16 cellular contexts compared by ENCODE assay signal in the genomic region with DNA sequence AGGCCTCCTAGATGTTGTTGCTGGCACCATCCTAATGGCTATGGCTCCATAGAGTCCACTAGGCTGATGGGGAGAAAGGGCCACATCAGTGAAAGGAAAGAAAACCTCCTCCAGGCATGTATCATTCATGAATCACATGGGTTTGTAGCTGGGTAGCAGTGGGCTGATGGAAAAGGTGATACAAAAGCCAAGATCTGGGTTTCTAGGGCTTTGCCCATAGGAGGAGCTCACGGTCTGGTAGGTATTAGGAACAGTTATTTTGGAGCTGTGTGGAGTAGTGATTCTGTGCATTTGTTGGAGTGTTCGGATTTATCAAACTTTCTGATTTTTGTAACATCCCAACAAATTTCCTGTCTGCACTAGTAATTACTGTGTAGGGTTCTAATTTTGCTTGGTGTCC.
DNase-seq lines count a peak whose midpoint lies in the region; ATAC-seq and TF ChIP-seq lines count a peak whose summit lies in the region.
"Had no signal": no experiment of that assay in that cellular context is flagged by ENCODE, and none has a peak within 500 bp of the region (broad histone marks: within the 10 kb centered on the region; RNA-seq: fewer than 3 reads in every experiment).

No MANE protein-coding gene starts in this region.

- H3K9me3 ChIP-seq in GM23248 (ENCODE audit: low read depth): no peaks in the 10 kb centered on the region
- no peaks in the 10 kb centered on the region for H3K9me3 ChIP-seq in PC-3 (ENCODE audit: low read length)
- H3K9me3 ChIP-seq in CD8-positive, alpha-beta T cell (ENCODE audit: low read length): no peaks in the 10 kb centered on the region
- H3K9me3 ChIP-seq: adrenal gland had no signal

- POLR2A ChIA-PET in PC-3 (lab: Charles Lee; ENCODE audit: unreplicated experiment): interaction anchor here (0.5 kb wide), 1 partner anchor 11 kb away, joined by 3 read pairs; no protein-coding TSS in a partner anchor
- POLR2A ChIA-PET in CD8-positive, alpha-beta T cell (lab: Charles Lee): interaction anchor here (1.0 kb wide), 1 partner anchor 13 kb away, joined by 3 read pairs; no protein-coding TSS in a partner anchor

- H3K79me2 ChIP-seq in GM23248 (ENCODE audit: insufficient read depth) (no peaks in the 10 kb centered on the region), PC-3 (ENCODE audit: low read length) (no peaks in the 10 kb centered on the region)

- no peaks in the 10 kb centered on the region for H3K4me1 Mint-ChIP-seq in CD8-positive, alpha-beta T cell (ENCODE audit: low read depth)
- H3K4me1 Mint-ChIP-seq: CD14-positive monocyte had no signal

- H3K27me3 Mint-ChIP-seq in CD8-positive, alpha-beta T cell (ENCODE audit: low read depth): peaks cover 15% of the 10 kb centered on the region

- H3K36me3 Mint-ChIP-seq in CD8-positive, alpha-beta T cell: no peaks in the 10 kb centered on the region
- H3K36me3 Mint-ChIP-seq: CD14-positive monocyte had no signal

- H3K27ac ChIP-seq in GM23248 (no peak overlapping the region), PC-3 (ENCODE audit: low read length) (no peak overlapping the region), foreskin keratinocyte (no peak overlapping the region)
- H3K27ac ChIP-seq in CD8-positive, alpha-beta T cell (ENCODE audit: low read depth, low read length): no peak overlapping the region
- H3K27ac ChIP-seq: adrenal gland had no signal

- CTCF ChIA-PET in PC-3 (lab: Charles Lee): no interaction called here
- CTCF ChIA-PET in CD8-positive, alpha-beta T cell (lab: Charles Lee): no interaction called here

- H3K36me3 ChIP-seq in GM23248 (ENCODE audit: low read depth): no peaks in the 10 kb centered on the region
- no peaks in the 10 kb centered on the region for H3K36me3 ChIP-seq in PC-3 (ENCODE audit: low read depth, low read length)
- no peaks in the 10 kb centered on the region for H3K36me3 ChIP-seq in CD8-positive, alpha-beta T cell (ENCODE audit: insufficient read depth, low read length)
- H3K36me3 ChIP-seq: adrenal gland had no signal

- intact Hi-C loops in PC-3 (cut with micrococcal nuclease): no loop called here
- intact Hi-C loops in CD8-positive, alpha-beta T cell (cut with DNase I, micrococcal nuclease): no loop called here

- H3K9me3 Mint-ChIP-seq in CD8-positive, alpha-beta T cell: no peaks in the 10 kb centered on the region

- H3K27me3 ChIP-seq in GM23248 (replicated peaks; ENCODE audit: insufficient read depth) (peaks cover 6% of the 10 kb centered on the region; the same call in 1 of the 2 replicates), PC-3 (ENCODE audit: low read length) (no peaks in the 10 kb centered on the region), foreskin keratinocyte (no peaks in the 10 kb centered on the region)
- H3K27me3 ChIP-seq in CD8-positive, alpha-beta T cell (ENCODE audit: insufficient read depth, low read length): no peaks in the 10 kb centered on the region
- H3K27me3 ChIP-seq: adrenal gland had no signal

- H4K20me1 ChIP-seq in GM23248 (ENCODE audit: insufficient read depth) (no peaks in the 10 kb centered on the region), PC-3 (ENCODE audit: low read length) (no peaks in the 10 kb centered on the region)

- TF ChIP-seq CTCF in AG09309 (IDR thresholded peaks at IDR 0.05; ENCODE audit: control insufficient read depth, insufficient read depth, low read depth, low read length, missing control alignments) (peak; percentile 40), PC-3 (conservative IDR thresholded peaks at IDR 0.05; ENCODE audit: low read depth, low read length) (peak; percentile 65), foreskin keratinocyte (conservative IDR thresholded peaks at IDR 0.05) (peak; percentile 69)
- TF ChIP-seq CTCF in CD8-positive, alpha-beta T cell (IDR thresholded peaks at IDR 0.05): no peak

- ATAC-seq in PC-3 (peak; percentile 73), foreskin keratinocyte (peak; percentile 78), HG02970 (IDR thresholded peaks at IDR 0.05; ENCODE audit: low FRiP score, unreplicated experiment) (no peak)
- ATAC-seq in CD8-positive, alpha-beta T cell: no peak
- ATAC-seq: activated CD8-positive, alpha-beta T cell treated with anti-CD3 and anti-CD28 coated beads, Interleukin-2, amount 10 ng/mL, durations not matched to agents 7 days and 5 days; sciatic nerve had no signal

- no peak overlapping the region for H3K27ac Mint-ChIP-seq in CD8-positive, alpha-beta T cell
- H3K27ac Mint-ChIP-seq: activated CD8-positive, alpha-beta T cell treated with anti-CD3 and anti-CD28 coated beads, Interleukin-2, amount 10 ng/mL, durations not matched to agents 7 days and 5 days; CD14-positive monocyte had no signal

- H3K4me3 Mint-ChIP-seq in CD8-positive, alpha-beta T cell: no peak overlapping the region
- H3K4me3 Mint-ChIP-seq: activated CD8-positive, alpha-beta T cell treated with anti-CD3 and anti-CD28 coated beads, Interleukin-2, amount 10 ng/mL, durations not matched to agents 7 days and 5 days; CD14-positive monocyte had no signal

- no peak overlapping the region for H3K9ac ChIP-seq in GM23248
- no peak overlapping the region for H3K9ac ChIP-seq in PC-3 (ENCODE audit: low read length)

- DNase-seq in AG09309 (ENCODE audit: low read depth) (no peak), GM23248 (peak; percentile 45), PC-3 (peak; percentile 75), foreskin keratinocyte (peak; percentile 31 to 58), inferior parietal cortex (ENCODE audit: extremely low spot score) (no peak), SKM-1 treated with dmso at 0.1 percent for 144 hours (lab: John Stamatoyannopoulos, UW; ENCODE audit: unreplicated experiment) (no peak)
- DNase-seq in CD8-positive, alpha-beta T cell: no peak
- DNase-seq: activated CD8-positive, alpha-beta T cell treated with anti-CD3 and anti-CD28 coated beads, Interleukin-2, amount 10 ng/mL, durations not matched to agents 7 days and 5 days; adrenal gland; NCI-H1105 treated with DMSO at 0.1 percent for 48 hours; NCI-H510A; OCI-M1; stimulated activated CD4-positive, alpha-beta T cell treated with anti-CD3 and anti-CD28 coated beads, Interleukin-2, amount 100 ng/mL, for 48 hours had no signal

- H3K4me1 ChIP-seq in GM23248 (ENCODE audit: insufficient read depth): no peaks in the 10 kb centered on the region
- H3K4me1 ChIP-seq in PC-3 (ENCODE audit: insufficient read depth, low read length): peaks cover 12% of the 10 kb centered on the region
- H3K4me1 ChIP-seq in foreskin keratinocyte: peaks cover 3% of the 10 kb centered on the region
- H3K4me1 ChIP-seq in CD8-positive, alpha-beta T cell (ENCODE audit: insufficient read depth, low read length): no peaks in the 10 kb centered on the region
- H3K4me1 ChIP-seq: adrenal gland had no signal

- no TSS peak for BruUV-seq in PC-3 (replicated peaks; lab: Mats Ljungman, UMichigan)

- H3K9me2 ChIP-seq in GM23248 (ENCODE audit: insufficient read depth) (no peaks in the 10 kb centered on the region), PC-3 (replicated peaks; ENCODE audit: low read length) (no peaks in the 10 kb centered on the region)

- 38 to 42% methylated on average over 2 of the region's 2 CpGs for WGBS in GM23248 (ENCODE audit: low coverage in 1 of 2, low lambda C conversion rate in 2 of 2, missing lambda C conversion rate in 2 of 2), 2 experiments

- in situ Hi-C loops in GM23248 (cut with MboI): no loop called here

- H2AFZ ChIP-seq in GM23248: no peak overlapping the region
- no peak overlapping the region for H2AFZ ChIP-seq in PC-3 (ENCODE audit: low read length)

- no peak overlapping the region for H3K4me3 ChIP-seq in AG09309 (ENCODE audit: control insufficient read depth, low read depth, low read length)
- H3K4me3 ChIP-seq in GM23248: no peak overlapping the region
- H3K4me3 ChIP-seq in PC-3 (ENCODE audit: low read length): no peak overlapping the region
- no peak overlapping the region for H3K4me3 ChIP-seq in CD8-positive, alpha-beta T cell (ENCODE audit: low read depth, low read length)
- H3K4me3 ChIP-seq: adrenal gland had no signal

- H3F3A ChIP-seq in GM23248 (ENCODE audit: insufficient read depth) (no peaks in the 10 kb centered on the region), PC-3 (ENCODE audit: low read length, unreplicated experiment) (no peaks in the 10 kb centered on the region)

- H3K4me2 ChIP-seq in GM23248 (ENCODE audit: unreplicated experiment) (no peak overlapping the region), PC-3 (ENCODE audit: low read length) (no peak overlapping the region)

Comparison
In these comparisons a context has a peak if more than half of its experiments do, and no peak if none do; other contexts are left out.
1. DNase-seq: peak in GM23248 (single experiment), PC-3 (single experiment) and foreskin keratinocyte (2 of 2); none in AG09309 (single experiment), inferior parietal cortex (single experiment), CD8-positive, alpha-beta T cell (0 of 7) and SKM-1 treated with dmso at 0.1 percent for 144 hours (single experiment).
2. ATAC-seq: peak in PC-3 (single experiment) and foreskin keratinocyte (single experiment); none in CD8-positive, alpha-beta T cell (single experiment) and HG02970 (single experiment).